35 cellular contexts compared by ENCODE assay signal in the genomic region with DNA sequence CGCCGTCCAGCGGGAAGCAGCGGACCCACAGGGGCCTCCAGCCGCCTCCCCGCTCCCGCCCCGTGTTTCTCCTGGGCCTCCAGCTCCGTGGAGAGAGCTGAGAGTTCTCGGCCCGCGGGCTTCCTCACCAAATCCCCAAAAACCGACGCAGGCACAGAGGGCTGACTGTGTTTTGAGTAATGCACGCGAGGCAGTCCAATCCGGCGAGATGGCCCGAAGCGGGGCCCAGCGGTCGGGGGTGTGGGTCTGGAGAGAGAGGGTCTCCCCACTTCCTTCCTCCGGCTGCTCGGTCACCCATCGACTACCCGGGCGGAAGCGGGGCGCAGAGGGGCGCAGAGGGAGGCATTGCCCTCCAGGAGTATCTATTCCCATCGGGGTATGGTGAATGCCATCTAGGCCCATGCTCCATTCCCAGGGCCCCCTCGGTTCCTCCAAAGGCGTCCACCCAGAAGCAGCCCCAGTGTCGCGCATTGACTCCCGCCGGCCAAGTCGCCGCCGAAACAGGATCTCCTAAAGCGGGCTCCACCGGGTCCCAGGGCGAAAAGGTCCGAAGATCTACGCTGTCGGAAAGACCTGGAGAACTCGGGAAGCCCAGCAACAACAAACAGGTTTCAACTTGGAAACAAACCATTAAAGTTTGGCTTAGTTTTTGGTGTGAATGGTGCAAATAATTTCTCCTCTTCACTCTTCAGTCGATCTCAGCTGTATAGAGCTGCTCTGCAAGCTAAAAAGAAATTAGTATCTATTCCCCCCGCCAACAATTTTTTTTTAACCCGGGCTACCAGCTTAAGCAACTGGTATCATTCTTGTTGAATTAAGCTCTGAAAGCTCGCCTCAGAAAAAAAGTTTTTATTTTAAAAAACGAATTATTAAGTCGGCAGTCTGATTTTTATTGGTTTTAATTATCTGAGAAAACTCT. TPM values are rescaled to one million over a fixed set of nuclear protein-coding genes. Genes with fewer than 3 reads are reported as not detected.
DNase-seq lines count a peak whose midpoint lies in the region; ATAC-seq and TF ChIP-seq lines count a peak whose summit lies in the region.
"Had no signal": no experiment of that assay in that cellular context is flagged by ENCODE, and none has a peak within 500 bp of the region (broad histone marks: within the 10 kb centered on the region; RNA-seq: fewer than 3 reads in every experiment).

No MANE protein-coding gene starts in this region.

- DNase-seq in LNCaP clone FGC (ENCODE audit: low read depth) (no peak), epithelial cell of prostate (ENCODE audit: low read depth, low spot score) (no peak), nucleus accumbens (lab: John Stamatoyannopoulos, UW) (no peak), Right ventricle myocardium superior (no peak), DMS153 (lab: John Stamatoyannopoulos, UW) (no peak)
- DNase-seq: activated CD8-positive, alpha-beta T cell treated with anti-CD3 and anti-CD28 coated beads, Interleukin-2, amount 10 ng/mL, durations not matched to agents 7 days and 5 days; activated effector memory CD4-positive, alpha-beta T cell treated with anti-CD3 and anti-CD28 coated beads, Interleukin-2, amount 50 U/mL, for 16 hours; activated naive CD8-positive, alpha-beta T cell treated with anti-CD3 and anti-CD28 coated beads, Interleukin-2, amount 50 U/mL, for 24 hours; BE2C; DMS53; erythroblast; foreskin fibroblast; heart right ventricle; immature natural killer cell; IMR-90; left ventricle myocardium inferior; NCI-H1105 treated with DMSO at 0.1 percent for 48 hours; NCI-H2029 treated with DMSO at 0.1 percent for 48 hours; NCI-H226; OCI-M1; small intestine; stimulated activated CD4-positive, alpha-beta T cell treated with anti-CD3 and anti-CD28 coated beads, Interleukin-2, amount 100 ng/mL, for 24 hours; SW 1271 had no signal

- H3K9ac ChIP-seq in neural cell (ENCODE audit: low read length), result no peak overlapping the region

- no peak overlapping the region for H2AFZ ChIP-seq in neural cell (ENCODE audit: low read depth, low read length)

- H4K20me1 ChIP-seq in neural cell (ENCODE audit: insufficient read depth), result no peaks in the 10 kb centered on the region

- no peaks in the 10 kb centered on the region for H3K79me2 ChIP-seq in neural cell (replicated peaks; ENCODE audit: insufficient read depth, low read length)

- H3K4me2 ChIP-seq in neural cell (ENCODE audit: low read length), result no peak overlapping the region
- H3K4me2 ChIP-seq: A549 had no signal

- TF ChIP-seq RAD21 in neural cell (conservative IDR thresholded peaks at IDR 0.05), result no peak

- no peak for TF ChIP-seq EP300 in neural cell (conservative IDR thresholded peaks at IDR 0.05; ENCODE audit: poor library complexity, severe bottlenecking)

- H3F3A ChIP-seq in neural cell (ENCODE audit: insufficient read depth, low read length, poor library complexity, severe bottlenecking), result no peaks in the 10 kb centered on the region

- TF ChIP-seq CTCF in 22Rv1 (IDR thresholded peaks at IDR 0.05) (no peak), LNCaP clone FGC (IDR thresholded peaks at IDR 0.05; ENCODE audit: control insufficient read depth, extremely low read depth, insufficient read depth) (no peak), neural cell (IDR thresholded peaks at IDR 0.05; ENCODE audit: poor library complexity, severe bottlenecking) (no peak)

- H3K9me2 ChIP-seq in neural cell (ENCODE audit: insufficient read depth, low read length), result no peaks in the 10 kb centered on the region

- no peak for ATAC-seq in Right ventricle myocardium superior (ENCODE audit: poor library complexity)
- no peak for ATAC-seq in HG02763 (IDR thresholded peaks at IDR 0.05; ENCODE audit: unreplicated experiment)
- ATAC-seq: A549; activated CD4-positive, CD25-positive, alpha-beta regulatory T cell treated with anti-CD3 and anti-CD28 coated beads, Interleukin-2, amount 50 U/mL, for 24 hours; activated CD8-positive, alpha-beta T cell treated with anti-CD3 and anti-CD28 coated beads, Interleukin-2, amount 10 ng/mL, durations not matched to agents 7 days and 5 days; activated naive CD8-positive, alpha-beta T cell treated with anti-CD3 and anti-CD28 coated beads, Interleukin-2, amount 50 U/mL, for 24 hours; heart right ventricle; Right ventricle myocardium inferior had no signal

- intact Hi-C loops in Right ventricle myocardium superior (cut with DNase I), result no loop called here

- peaks cover 100% of the 10 kb centered on the region for H3K27me3 ChIP-seq in neural cell (ENCODE audit: insufficient read depth, low read depth, low read length)

- H3K9me3 ChIP-seq in neural cell (ENCODE audit: low read length), result no peaks in the 10 kb centered on the region
- H3K9me3 ChIP-seq: A549, BE2C, HAP-1, heart right ventricle, left ventricle myocardium inferior had no signal

- H3K4me3 ChIP-seq in LNCaP clone FGC (ENCODE audit: low read depth, low read length) (peak overlapping the region; percentile 56), neural cell (ENCODE audit: low read length) (no peak overlapping the region)
- H3K4me3 ChIP-seq: A549, HAP-1, heart right ventricle, left ventricle myocardium inferior had no signal

- no peaks in the 10 kb centered on the region for H3K36me3 ChIP-seq in neural cell (ENCODE audit: insufficient read depth, low read length)
- H3K36me3 ChIP-seq: BE2C, HAP-1, heart right ventricle, left ventricle myocardium inferior had no signal

- H3K27ac ChIP-seq in 22Rv1, result peak overlapping the region; percentile 93
- peak overlapping the region; percentile 22 for H3K27ac ChIP-seq in epithelial cell of prostate
- no peak overlapping the region for H3K27ac ChIP-seq in neural cell (ENCODE audit: low read length)
- H3K27ac ChIP-seq: A549, heart right ventricle, left ventricle myocardium inferior had no signal

TF ChIP-seq in neural cell, 6 proteins besides CTCF, POLR2A, EP300 and RAD21:
- TF ChIP-seq EZH2 (IDR thresholded peaks at IDR 0.05; ENCODE audit: borderline replicate concordance, insufficient read depth, low read length, poor library complexity, severe bottlenecking), result peak; percentile 67
- TF ChIP-seq SMC3 (conservative IDR thresholded peaks at IDR 0.05; ENCODE audit: poor library complexity), result no peak
- no peak for TF ChIP-seq TAF1 (IDR thresholded peaks at IDR 0.05; ENCODE audit: low read depth)
- no peak for TF ChIP-seq MXI1 (conservative IDR thresholded peaks at IDR 0.05; ENCODE audit: poor library complexity, severe bottlenecking)
TF ChIP-seq in neural cell: peak in this region for 1.

RNA-seq across cellular contexts. Expression of a gene that starts 19.2 kb away (rescaled TPM):
- polyA plus RNA-seq in neural cell, result not detected in 2 replicates
- not detected in 2 replicates for polyA minus RNA-seq in neural cell
- not detected for total RNA-seq in Right ventricle myocardium superior
- total RNA-seq: activated CD8-positive, alpha-beta T cell treated with anti-CD3 and anti-CD28 coated beads, Interleukin-2, amount 10 ng/mL, durations not matched to agents 7 days and 5 days; cerebellum; heart right ventricle; IMR-90; left ventricle myocardium inferior; mononuclear cell; pulmonary artery endothelial cell; Right ventricle myocardium inferior; ureter had no signal
- polyA plus RNA-seq: heart right ventricle, immature natural killer cell, IMR-90 had no signal

RNA-seq across cellular contexts. Expression of a gene that starts 24.7 kb away (rescaled TPM):
- not detected in 2 replicates for polyA plus RNA-seq in neural cell
- polyA minus RNA-seq in neural cell, result not detected in 2 replicates
- total RNA-seq in Right ventricle myocardium superior, result not detected
- total RNA-seq: activated CD8-positive, alpha-beta T cell treated with anti-CD3 and anti-CD28 coated beads, Interleukin-2, amount 10 ng/mL, durations not matched to agents 7 days and 5 days; cerebellum; heart right ventricle; IMR-90; left ventricle myocardium inferior; M059J; mononuclear cell; pulmonary artery endothelial cell; Right ventricle myocardium inferior; ureter had no signal
- polyA plus RNA-seq: A549, heart right ventricle, immature natural killer cell, IMR-90, small intestine had no signal

RNA-seq across cellular contexts. Expression of a gene that starts 25.4 kb away (rescaled TPM):
- polyA plus RNA-seq in neural cell, result not detected in 2 replicates
- not detected in 2 replicates for polyA minus RNA-seq in neural cell
- not detected for total RNA-seq in Right ventricle myocardium superior
- total RNA-seq: activated CD8-positive, alpha-beta T cell treated with anti-CD3 and anti-CD28 coated beads, Interleukin-2, amount 10 ng/mL, durations not matched to agents 7 days and 5 days; cerebellum; heart right ventricle; IMR-90; left ventricle myocardium inferior; M059J; mononuclear cell; pulmonary artery endothelial cell; Right ventricle myocardium inferior; ureter had no signal
- polyA plus RNA-seq: A549, heart right ventricle, immature natural killer cell, IMR-90, small intestine had no signal
